In the genomic region with DNA sequence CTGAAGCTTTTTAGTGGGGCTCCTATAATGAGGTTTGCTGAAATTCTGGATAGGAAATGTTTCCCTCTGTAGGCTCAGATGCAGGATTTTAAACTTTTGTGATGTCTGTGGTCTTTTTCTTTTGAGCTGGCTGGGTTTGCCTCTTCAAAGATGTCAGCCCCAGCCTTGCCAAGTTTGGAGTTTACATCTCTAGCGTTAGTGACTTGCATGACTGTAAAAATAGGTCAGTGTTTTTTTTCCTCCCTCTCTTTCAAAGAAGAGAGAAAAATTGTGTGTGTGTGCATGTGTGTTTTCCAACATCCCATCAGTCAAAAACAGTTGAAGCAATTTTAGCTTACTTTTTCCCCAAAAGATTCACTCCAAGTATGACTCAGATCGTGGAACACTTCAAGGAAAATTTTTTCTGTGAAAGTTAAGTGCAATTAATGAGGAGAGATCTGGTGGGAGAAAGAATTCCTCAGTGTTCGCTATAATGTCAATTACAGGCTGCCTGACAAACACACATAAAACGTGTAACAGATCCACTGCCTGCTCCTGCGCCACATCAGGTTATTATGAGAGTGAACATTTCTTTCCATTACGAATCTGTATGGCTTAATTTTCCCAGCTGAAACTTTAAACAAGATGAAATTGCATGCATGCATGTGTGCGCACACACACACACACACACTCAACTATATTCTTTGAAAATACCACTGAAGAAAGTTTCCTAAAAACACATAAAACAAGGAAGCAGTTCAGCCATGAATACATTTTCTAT, we compare ENCODE assay signal across 20 cellular contexts. TPM values are rescaled to one million over a fixed set of nuclear protein-coding genes. Genes with fewer than 3 reads are reported as not detected.
DNase-seq lines count a peak whose midpoint lies in the region; ATAC-seq and TF ChIP-seq lines count a peak whose summit lies in the region.
"Had no signal": no experiment of that assay in that cellular context is flagged by ENCODE, and none has a peak within 500 bp of the region (broad histone marks: within the 10 kb centered on the region; RNA-seq: fewer than 3 reads in every experiment).

No MANE protein-coding gene starts in this region.

- no peaks in the 10 kb centered on the region for H4K20me1 ChIP-seq in neural progenitor cell (ENCODE audit: low read depth)
- H4K20me1 ChIP-seq: BLaER1 had no signal

- H3K36me3 ChIP-seq in neural progenitor cell (no peaks in the 10 kb centered on the region), vagina (no peaks in the 10 kb centered on the region)
- H3K36me3 ChIP-seq: BLaER1 had no signal

- H3K9me3 Mint-ChIP-seq in neural progenitor cell: no peaks in the 10 kb centered on the region
- no peaks in the 10 kb centered on the region for H3K9me3 Mint-ChIP-seq in activated naive CD8-positive, alpha-beta T cell treated with anti-CD3 and anti-CD28 coated beads, Interleukin-2, amount 50 U/mL, for 24 hours
- H3K9me3 Mint-ChIP-seq: activated naive CD8-positive, alpha-beta T cell treated with anti-CD3 and anti-CD28 coated beads for 36 hours; stimulated activated naive CD8-positive, alpha-beta T cell treated with anti-CD3 and anti-CD28 coated beads, Interleukin-15, amount 100 ng/mL, for 72 hours had no signal

- ATAC-seq in left ventricle myocardium superior (peak; percentile 10), right cardiac atrium (no peak), HG02642 (IDR thresholded peaks at IDR 0.05; ENCODE audit: poor library complexity, unreplicated experiment) (no peak)
- ATAC-seq in activated naive CD8-positive, alpha-beta T cell treated with anti-CD3 and anti-CD28 coated beads, Interleukin-2, amount 50 U/mL, for 24 hours: no peak
- ATAC-seq: activated CD4-positive, CD25-positive, alpha-beta regulatory T cell treated with anti-CD3 and anti-CD28 coated beads, Interleukin-2, amount 50 U/mL, for 24 hours; left lobe of liver; stimulated activated naive CD8-positive, alpha-beta T cell treated with anti-CD3 and anti-CD28 coated beads, Interleukin-15, amount 100 ng/mL, for 72 hours had no signal

- H3K4me1 ChIP-seq in right cardiac atrium (ENCODE audit: control insufficient read depth, insufficient read depth, low read length) (no peaks in the 10 kb centered on the region), neural progenitor cell (no peaks in the 10 kb centered on the region), vagina (peaks cover 10% of the 10 kb centered on the region)
- H3K4me1 ChIP-seq: parathyroid adenoma had no signal

- no peak overlapping the region for H3K4me3 Mint-ChIP-seq in neural progenitor cell
- H3K4me3 Mint-ChIP-seq in activated naive CD8-positive, alpha-beta T cell treated with anti-CD3 and anti-CD28 coated beads, Interleukin-2, amount 50 U/mL, for 24 hours: no peak overlapping the region
- H3K4me3 Mint-ChIP-seq: activated naive CD8-positive, alpha-beta T cell treated with anti-CD3 and anti-CD28 coated beads for 36 hours; stimulated activated naive CD8-positive, alpha-beta T cell treated with anti-CD3 and anti-CD28 coated beads, Interleukin-15, amount 100 ng/mL, for 72 hours had no signal

- no peak overlapping the region for H2AFZ ChIP-seq in neural progenitor cell (replicated peaks)
- H2AFZ ChIP-seq: parathyroid adenoma had no signal

- TF ChIP-seq CTCF in fibroblast of the aortic adventitia (IDR thresholded peaks at IDR 0.05; ENCODE audit: insufficient read depth, low read length) (no peak), neural progenitor cell (IDR thresholded peaks at IDR 0.05) (no peak), vagina (IDR thresholded peaks at IDR 0.05) (no peak)

- no peaks in the 10 kb centered on the region for H3F3A ChIP-seq in neural progenitor cell (ENCODE audit: low read depth)

- no peaks in the 10 kb centered on the region for H3K79me2 ChIP-seq in neural progenitor cell (ENCODE audit: low read depth)
- H3K79me2 ChIP-seq: parathyroid adenoma had no signal

- no peak overlapping the region for H3K4me2 ChIP-seq in neural progenitor cell
- H3K4me2 ChIP-seq: BLaER1 had no signal

- no peak overlapping the region for H3K4me3 ChIP-seq in right cardiac atrium (ENCODE audit: low read length)
- H3K4me3 ChIP-seq in fibroblast of the aortic adventitia (ENCODE audit: low read depth, low read length): no peak overlapping the region
- no peak overlapping the region for H3K4me3 ChIP-seq in neural progenitor cell
- H3K4me3 ChIP-seq in vagina: no peak overlapping the region
- H3K4me3 ChIP-seq: BLaER1 had no signal

- peaks cover 26% of the 10 kb centered on the region for H3K4me1 Mint-ChIP-seq in neural progenitor cell
- peaks cover 7% of the 10 kb centered on the region for H3K4me1 Mint-ChIP-seq in activated naive CD8-positive, alpha-beta T cell treated with anti-CD3 and anti-CD28 coated beads, Interleukin-2, amount 50 U/mL, for 24 hours

- H3K27ac Mint-ChIP-seq in neural progenitor cell: peak overlapping the region; percentile 2
- no peak overlapping the region for H3K27ac Mint-ChIP-seq in activated naive CD8-positive, alpha-beta T cell treated with anti-CD3 and anti-CD28 coated beads, Interleukin-2, amount 50 U/mL, for 24 hours
- H3K27ac Mint-ChIP-seq: activated naive CD8-positive, alpha-beta T cell treated with anti-CD3 and anti-CD28 coated beads for 36 hours; stimulated activated naive CD8-positive, alpha-beta T cell treated with anti-CD3 and anti-CD28 coated beads, Interleukin-15, amount 100 ng/mL, for 72 hours had no signal

- TF ChIP-seq POLR2A in vagina (IDR thresholded peaks at IDR 0.05): no peak

- no peak overlapping the region for H3K9ac ChIP-seq in neural progenitor cell
- H3K9ac ChIP-seq: BLaER1, parathyroid adenoma had no signal

- no peaks in the 10 kb centered on the region for H3K27me3 ChIP-seq in right cardiac atrium (ENCODE audit: control insufficient read depth, insufficient read depth)
- H3K27me3 ChIP-seq in neural progenitor cell: no peaks in the 10 kb centered on the region
- H3K27me3 ChIP-seq in vagina: no peaks in the 10 kb centered on the region
- H3K27me3 ChIP-seq: BLaER1 had no signal

- H3K9me3 ChIP-seq in right cardiac atrium (ENCODE audit: control insufficient read depth, low read length): no peaks in the 10 kb centered on the region
- H3K9me3 ChIP-seq in neural progenitor cell (ENCODE audit: low read depth): no peaks in the 10 kb centered on the region
- H3K9me3 ChIP-seq in vagina: no peaks in the 10 kb centered on the region
- H3K9me3 ChIP-seq: BLaER1 had no signal

- no peaks in the 10 kb centered on the region for H3K36me3 Mint-ChIP-seq in neural progenitor cell
- no peaks in the 10 kb centered on the region for H3K36me3 Mint-ChIP-seq in activated naive CD8-positive, alpha-beta T cell treated with anti-CD3 and anti-CD28 coated beads, Interleukin-2, amount 50 U/mL, for 24 hours (ENCODE audit: low read depth)
- H3K36me3 Mint-ChIP-seq: activated naive CD8-positive, alpha-beta T cell treated with anti-CD3 and anti-CD28 coated beads for 36 hours had no signal

- intact Hi-C loops in left ventricle myocardium superior (cut with micrococcal nuclease): no loop called here
- intact Hi-C loops in right cardiac atrium (cut with DNase I): loop anchor here in 3 of 4 donors (5.0 to 10.0 kb wide), 3 partner anchors 35 to 353 kb away; a partner anchor contains a TSS
- intact Hi-C loops in vagina (cut with DNase I): loop anchor here (5.0 kb wide), 1 partner anchor 1530 kb away; no protein-coding TSS in a partner anchor

- H3K27me3 Mint-ChIP-seq in neural progenitor cell (ENCODE audit: insufficient read depth, low read depth): peaks cover 8% of the 10 kb centered on the region
- H3K27me3 Mint-ChIP-seq in activated naive CD8-positive, alpha-beta T cell treated with anti-CD3 and anti-CD28 coated beads, Interleukin-2, amount 50 U/mL, for 24 hours: no peaks in the 10 kb centered on the region
- H3K27me3 Mint-ChIP-seq: activated naive CD8-positive, alpha-beta T cell treated with anti-CD3 and anti-CD28 coated beads for 36 hours; stimulated activated naive CD8-positive, alpha-beta T cell treated with anti-CD3 and anti-CD28 coated beads, Interleukin-15, amount 100 ng/mL, for 72 hours had no signal

- no peak for DNase-seq in left ventricle myocardium superior
- no peak for DNase-seq in right cardiac atrium
- DNase-seq in fibroblast of the aortic adventitia (ENCODE audit: low read depth): peak; percentile 67
- DNase-seq in neural progenitor cell (ENCODE audit: low spot score): no peak
- DNase-seq in vagina (ENCODE audit: extremely low spot score in 2 of 2): no peak
- no peak for DNase-seq in activated naive CD8-positive, alpha-beta T cell treated with anti-CD3 and anti-CD28 coated beads, Interleukin-2, amount 50 U/mL, for 24 hours
- no peak for DNase-seq in NCI-H1417 treated with DMSO at 0.1 percent for 48 hours (lab: John Stamatoyannopoulos, UW)
- DNase-seq: activated naive CD8-positive, alpha-beta T cell treated with anti-CD3 and anti-CD28 coated beads for 36 hours; activated T-cell treated with anti-CD3 and anti-CD28 coated beads, Interleukin-2, amount 50 U/mL, for 48 hours; dermis blood vessel endothelial cell; NCI-H1436; NCI-H774; stimulated activated CD4-positive, alpha-beta T cell treated with anti-CD3 and anti-CD28 coated beads, Interleukin-2, amount 100 ng/mL, for 24 hours; stimulated activated naive CD8-positive, alpha-beta T cell treated with anti-CD3 and anti-CD28 coated beads, Interleukin-15, amount 100 ng/mL, for 72 hours; T-helper 9 cell had no signal

- WGBS in right cardiac atrium: 44% methylated on average over 7 of the region's 7 CpGs

- H3K27ac ChIP-seq in right cardiac atrium (ENCODE audit: low read length) (no peak overlapping the region), neural progenitor cell (no peak overlapping the region), vagina (peak overlapping the region; percentile 63)
- H3K27ac ChIP-seq: BLaER1, parathyroid adenoma had no signal

RNA-seq across cellular contexts. Expression of a gene that starts 55.6 kb away (rescaled TPM):
- total RNA-seq in left ventricle myocardium superior: 2.5 TPM
- total RNA-seq in right cardiac atrium: 1 to 10 TPM; 2.0 to 6.8 (median 5.8) TPM
- 1.9 TPM for polyA plus RNA-seq in right cardiac atrium
- 0.36 TPM in 1 of 2 replicates, not detected in the other for total RNA-seq in fibroblast of the aortic adventitia (ENCODE audit: low replicate concordance)
- 0.30 and 0.68 TPM in 2 replicates for total RNA-seq in neural progenitor cell (ENCODE audit: low replicate concordance)
- 15.2 TPM for total RNA-seq in vagina
